1 cellular context compared by ENCODE assay signal in the genomic region with DNA sequence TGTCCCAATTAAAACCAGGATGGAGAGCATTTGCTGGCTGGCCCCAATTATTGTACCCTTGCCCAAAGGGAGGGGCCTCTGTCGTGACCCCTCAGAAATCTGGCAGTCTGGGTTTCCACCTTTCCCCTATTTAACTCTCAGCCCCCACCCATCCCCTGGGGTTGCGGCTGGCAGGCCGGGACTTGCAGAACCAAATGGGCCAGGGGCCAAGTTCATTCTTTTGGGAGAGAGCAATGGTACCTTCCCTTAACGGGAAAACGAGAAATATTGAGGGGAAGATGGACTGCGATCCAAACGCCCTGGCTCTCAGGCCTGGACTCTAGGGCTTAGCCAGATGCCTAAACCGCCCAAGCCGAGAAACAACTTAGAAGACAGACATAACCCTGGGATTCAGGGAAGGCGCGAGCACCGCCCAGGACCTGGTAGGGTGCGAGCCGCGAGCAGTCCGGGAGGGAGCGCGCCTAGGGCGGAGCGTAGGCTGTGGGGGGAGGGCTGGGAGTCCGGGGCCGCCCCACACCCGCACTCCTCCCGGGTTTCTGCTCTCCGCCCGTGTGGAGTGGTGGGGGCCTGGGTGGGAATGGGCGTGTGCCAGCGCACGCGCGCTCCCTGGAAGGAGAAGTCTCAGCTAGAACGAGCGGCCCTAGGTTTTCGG.
TF ChIP-seq lines count a peak whose summit lies in the region.

A gene with protein sequence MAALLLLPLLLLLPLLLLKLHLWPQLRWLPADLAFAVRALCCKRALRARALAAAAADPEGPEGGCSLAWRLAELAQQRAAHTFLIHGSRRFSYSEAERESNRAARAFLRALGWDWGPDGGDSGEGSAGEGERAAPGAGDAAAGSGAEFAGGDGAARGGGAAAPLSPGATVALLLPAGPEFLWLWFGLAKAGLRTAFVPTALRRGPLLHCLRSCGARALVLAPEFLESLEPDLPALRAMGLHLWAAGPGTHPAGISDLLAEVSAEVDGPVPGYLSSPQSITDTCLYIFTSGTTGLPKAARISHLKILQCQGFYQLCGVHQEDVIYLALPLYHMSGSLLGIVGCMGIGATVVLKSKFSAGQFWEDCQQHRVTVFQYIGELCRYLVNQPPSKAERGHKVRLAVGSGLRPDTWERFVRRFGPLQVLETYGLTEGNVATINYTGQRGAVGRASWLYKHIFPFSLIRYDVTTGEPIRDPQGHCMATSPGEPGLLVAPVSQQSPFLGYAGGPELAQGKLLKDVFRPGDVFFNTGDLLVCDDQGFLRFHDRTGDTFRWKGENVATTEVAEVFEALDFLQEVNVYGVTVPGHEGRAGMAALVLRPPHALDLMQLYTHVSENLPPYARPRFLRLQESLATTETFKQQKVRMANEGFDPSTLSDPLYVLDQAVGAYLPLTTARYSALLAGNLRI (plus strand): TSS at position 628 of the 652 bp plus-strand sequence. CDS start 91 bp downstream, outside the sequence.

TF ChIP-seq in IMR-90, 13 proteins besides CTCF, POLR2A, EP300 and RAD21 (continued from another document):
- TF ChIP-seq, protein P1, sequence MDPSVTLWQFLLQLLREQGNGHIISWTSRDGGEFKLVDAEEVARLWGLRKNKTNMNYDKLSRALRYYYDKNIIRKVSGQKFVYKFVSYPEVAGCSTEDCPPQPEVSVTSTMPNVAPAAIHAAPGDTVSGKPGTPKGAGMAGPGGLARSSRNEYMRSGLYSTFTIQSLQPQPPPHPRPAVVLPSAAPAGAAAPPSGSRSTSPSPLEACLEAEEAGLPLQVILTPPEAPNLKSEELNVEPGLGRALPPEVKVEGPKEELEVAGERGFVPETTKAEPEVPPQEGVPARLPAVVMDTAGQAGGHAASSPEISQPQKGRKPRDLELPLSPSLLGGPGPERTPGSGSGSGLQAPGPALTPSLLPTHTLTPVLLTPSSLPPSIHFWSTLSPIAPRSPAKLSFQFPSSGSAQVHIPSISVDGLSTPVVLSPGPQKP (IDR thresholded peaks at IDR 0.05; ENCODE audit: borderline replicate concordance, low read depth, low read length): no peak
